In genomic region chr18:6729247-6730091, GRCh38 we compare ENCODE assay signal across 1 cellular context.
TF ChIP-seq lines count a peak whose summit lies in the region.

ARHGAP28 (plus strand) TSS chr18:6729716; CDS start chr18:6729822, 106 bp downstream.

TF ChIP-seq in K562, 482 proteins besides CTCF, POLR2A, EP300 and RAD21 (continued from another document and continues in another):
- TF ChIP-seq ZNF318 (IDR thresholded peaks at IDR 0.05; ENCODE audit: borderline replicate concordance in 1 of 2, low read depth in 1 of 2) = no peak
- TF ChIP-seq SMC3 (conservative IDR thresholded peaks at IDR 0.05; ENCODE audit: insufficient read depth, low read depth, low read length) = no peak
- TF ChIP-seq CREBBP (IDR thresholded peaks at IDR 0.05; ENCODE audit: low read depth, low read length) = no peak
- TF ChIP-seq STAT6 (CRISPR knock-in tag; IDR thresholded peaks at IDR 0.05) = no peak
- peak; percentile 69; the same call in 1 of the 2 replicates for TF ChIP-seq ATF7 (IDR thresholded peaks at IDR 0.05)
- TF ChIP-seq ZNF655 (CRISPR knock-in tag; IDR thresholded peaks at IDR 0.05) = no peak
- TF ChIP-seq ERF (CRISPR knock-in tag; IDR thresholded peaks at IDR 0.05) = 0 out of 2 replicates have a peak, but pooled peaks have one; percentile 77
- TF ChIP-seq ZNF316 (IDR thresholded peaks at IDR 0.05) = no peak
- TF ChIP-seq MTA3 (IDR thresholded peaks at IDR 0.05; ENCODE audit: borderline replicate concordance) = peak; percentile 90
- TF ChIP-seq HNRNPK (IDR thresholded peaks at IDR 0.05; ENCODE audit: low read depth, low read length, poor library complexity, severe bottlenecking) = peak; percentile 79
- no peak for TF ChIP-seq ZNF212 (CRISPR knock-in tag; IDR thresholded peaks at IDR 0.05)
- 0 out of 2 replicates have a peak, but pooled peaks have one; percentile 10 for TF ChIP-seq HOMEZ (CRISPR knock-in tag; IDR thresholded peaks at IDR 0.05)
- TF ChIP-seq NFE2 (IDR thresholded peaks at IDR 0.05; ENCODE audit: low read depth) = no peak
- TF ChIP-seq TSHZ1 (CRISPR knock-in tag; IDR thresholded peaks at IDR 0.05) = no peak
- no peak for TF ChIP-seq MIER1 (IDR thresholded peaks at IDR 0.05; ENCODE audit: low read depth)
- no peak for TF ChIP-seq ZBTB5 (IDR thresholded peaks at IDR 0.05)
- no peak for TF ChIP-seq ZNF444 (CRISPR knock-in tag; IDR thresholded peaks at IDR 0.05)
- TF ChIP-seq SUPT5H (IDR thresholded peaks at IDR 0.05) = peak; percentile 12; the same call in 1 of the 2 replicates
- TF ChIP-seq ADNP (tag; IDR thresholded peaks at IDR 0.05) = 0 out of 2 replicates have a peak, but pooled peaks have one; percentile 21
- TF ChIP-seq KLF13 (tag; IDR thresholded peaks at IDR 0.05; ENCODE audit: borderline replicate concordance, low read depth) = 0 out of 2 replicates have a peak, but pooled peaks have one; percentile 21
- no peak for TF ChIP-seq ZNF79 (CRISPR knock-in tag; IDR thresholded peaks at IDR 0.05; ENCODE audit: low read depth)
- peak; percentile 81; the same call in 1 of the 2 replicates for TF ChIP-seq MYNN (IDR thresholded peaks at IDR 0.05)
- no peak for TF ChIP-seq MYNN (CRISPR knock-in tag; IDR thresholded peaks at IDR 0.05)
- TF ChIP-seq ZNF766 (CRISPR knock-in tag; conservative IDR thresholded peaks at IDR 0.05) = peak; percentile 75
- peak; percentile 57; the same call in 1 of the 2 replicates for TF ChIP-seq KAT7 (CRISPR knock-in tag; IDR thresholded peaks at IDR 0.05; ENCODE audit: borderline replicate concordance)
- peak; percentile 28; the same call in 1 of the 2 replicates for TF ChIP-seq BHLHE40 (IDR thresholded peaks at IDR 0.05; ENCODE audit: low read length)
- TF ChIP-seq MYC (IDR thresholded peaks at IDR 0.05; ENCODE audit: low read depth, low read length) = peak; percentile 33; the same call in 1 of the 2 replicates
- TF ChIP-seq MYC (CRISPR knock-in tag; IDR thresholded peaks at IDR 0.05; ENCODE audit: borderline replicate concordance, low read depth) = no peak
- no peak for TF ChIP-seq ZKSCAN8 (CRISPR knock-in tag; IDR thresholded peaks at IDR 0.05)
- peak; percentile 11; the same call in 1 of the 2 replicates for TF ChIP-seq NCOR1 (IDR thresholded peaks at IDR 0.05)
- TF ChIP-seq THRAP3 (IDR thresholded peaks at IDR 0.05; ENCODE audit: borderline replicate concordance) = no peak
- peak; percentile 50 to 58 for TF ChIP-seq E2F6 (IDR thresholded peaks at IDR 0.05; ENCODE audit: borderline replicate concordance in 1 of 2, extremely low read depth in 1 of 2, insufficient read depth in 1 of 2, insufficient read length in 1 of 2, low read depth in 1 of 2, low read length in 1 of 2, poor library complexity in 1 of 2, severe bottlenecking in 1 of 2)
- TF ChIP-seq FOXJ2 (tag; IDR thresholded peaks at IDR 0.05) = no peak
- TF ChIP-seq HCFC1 (IDR thresholded peaks at IDR 0.05; ENCODE audit: low read depth, low read length) = peak; percentile 40; the same call in 1 of the 2 replicates
- 0 out of 2 replicates have a peak, but pooled peaks have one; percentile 48 for TF ChIP-seq HDAC6 (IDR thresholded peaks at IDR 0.05; ENCODE audit: low read depth, low read length)
- no peak for TF ChIP-seq ZNF57 (CRISPR knock-in tag; IDR thresholded peaks at IDR 0.05)
- no peak for TF ChIP-seq TRIM25 (IDR thresholded peaks at IDR 0.05; ENCODE audit: borderline replicate concordance)
- TF ChIP-seq ZNF589 (CRISPR knock-in tag; IDR thresholded peaks at IDR 0.05; ENCODE audit: low read depth) = peak; percentile 59; the same call in 1 of the 2 replicates
